In genomic region chr3:74267126-74267525, GRCh38 we compare ENCODE assay signal across 15 cellular contexts.
"Had no signal": no experiment of that assay in that cellular context is flagged by ENCODE, and none has a peak within 500 bp of the region (broad histone marks: within the 10 kb centered on the region; RNA-seq: fewer than 3 reads in every experiment).

No MANE protein-coding gene starts in this region.

- H3K27ac Mint-ChIP-seq: activated CD4-positive, alpha-beta T cell treated with anti-CD3 and anti-CD28 coated beads for 36 hours; activated naive CD8-positive, alpha-beta T cell; nephron progenitor cell; T-cell; WTC11 had no signal

- H3K9me3 ChIP-seq: colonic mucosa, lower lobe of right lung, tibial nerve had no signal

- H3K4me3 ChIP-seq: colonic mucosa, lower lobe of right lung, tibial nerve had no signal

- H3K27me3 Mint-ChIP-seq: activated CD4-positive, alpha-beta T cell treated with anti-CD3 and anti-CD28 coated beads for 36 hours; activated naive CD8-positive, alpha-beta T cell; T-cell had no signal

- H3K9me3 Mint-ChIP-seq: nephron progenitor cell, WTC11 had no signal

- H3K27me3 ChIP-seq: colonic mucosa, tibial nerve had no signal

- H3K36me3 ChIP-seq: colonic mucosa, lower lobe of right lung, tibial nerve had no signal

- ATAC-seq: activated CD4-positive, alpha-beta T cell treated with anti-CD3 and anti-CD28 coated beads for 36 hours; T-cell had no signal

- DNase-seq: activated T-cell treated with anti-CD3 and anti-CD28 coated beads for 4 hours; glutamatergic neuron; lower lobe of right lung; occipital lobe; stimulated activated CD4-positive, alpha-beta T cell treated with anti-CD3 and anti-CD28 coated beads, Interleukin-12 subunit alpha, Interleukin-12 subunit beta, amount 100 ng/mL, for 4 hours; stimulated activated CD4-positive, alpha-beta T cell treated with anti-CD3 and anti-CD28 coated beads, Interleukin-1b, Interleukin-23, amount 100 ng/mL, for 48 hours; stimulated activated naive CD4-positive, alpha-beta T cell treated with Interleukin-2 at 50 U/mL for 16 hours; T-cell had no signal

- H3K4me1 ChIP-seq: colonic mucosa, lower lobe of right lung, tibial nerve had no signal

- H3K4me3 Mint-ChIP-seq: activated CD4-positive, alpha-beta T cell treated with anti-CD3 and anti-CD28 coated beads for 36 hours; activated naive CD8-positive, alpha-beta T cell; nephron progenitor cell; T-cell; WTC11 had no signal

- H3K36me3 Mint-ChIP-seq: activated naive CD8-positive, alpha-beta T cell; T-cell; WTC11 had no signal

- H3K27ac ChIP-seq: colonic mucosa, lower lobe of right lung, tibial nerve had no signal

- H3K4me1 Mint-ChIP-seq: activated CD4-positive, alpha-beta T cell treated with anti-CD3 and anti-CD28 coated beads for 36 hours; nephron progenitor cell; T-cell had no signal

- FAIRE-seq: urothelium cell line had no signal
